Comparison of ENCODE assay signal across 8 cellular contexts in genomic region chr3:31534036-31534435, GRCh38. TPM values are rescaled to one million over a fixed set of nuclear protein-coding genes. Genes with fewer than 3 reads are reported as not detected.
DNase-seq lines count a peak whose midpoint lies in the region; ATAC-seq and TF ChIP-seq lines count a peak whose summit lies in the region.

No MANE protein-coding gene starts in this region.

- H3K4me1 ChIP-seq in adrenal gland (replicated peaks in 1 of 2), result peaks cover 0 to 33% of the 10 kb centered on the region in 2 donors

- H3K27me3 ChIP-seq in adrenal gland (no peaks in the 10 kb centered on the region), kidney epithelial cell (ENCODE audit: control insufficient read depth, insufficient read depth, low read length) (no peaks in the 10 kb centered on the region)

- H3K4me3 ChIP-seq in NB4 (ENCODE audit: low read depth, low read length), result peak overlapping the region; percentile 91
- H3K4me3 ChIP-seq in adrenal gland, result peak overlapping the region; percentile 69 to 97 (median 89)
- peak overlapping the region; percentile 96 for H3K4me3 ChIP-seq in kidney epithelial cell (ENCODE audit: low read depth, low read length)

- 3 to 7% (median 5%) methylated on average over 5 of the region's 5 CpGs for WGBS in adrenal gland, 4 donors

- TF ChIP-seq POLR2A in NB4 (IDR thresholded peaks at IDR 0.05; ENCODE audit: extremely low read depth, insufficient read length) (no peak), adrenal gland (IDR thresholded peaks at IDR 0.05) (no peak)

- no peak for TF ChIP-seq CTCF in NB4 (IDR thresholded peaks at IDR 0.05; ENCODE audit: low read depth, low read length)
- no peak for TF ChIP-seq CTCF in adrenal gland (IDR thresholded peaks at IDR 0.05)
- TF ChIP-seq CTCF in kidney epithelial cell (IDR thresholded peaks at IDR 0.05; ENCODE audit: insufficient read depth, low read length, poor library complexity, severe bottlenecking), result no peak

- DNase-seq in DMS53 (lab: John Stamatoyannopoulos, UW), result peak; percentile 10
- DNase-seq in DMS53 treated with DMSO at 0.1 percent for 48 hours (lab: John Stamatoyannopoulos, UW; ENCODE audit: unreplicated experiment), result no peak
- DNase-seq in NB4 (ENCODE audit: low read depth), result peak; percentile 69
- DNase-seq in adrenal gland, result no peak
- DNase-seq in kidney epithelial cell (ENCODE audit: low read depth), result no peak
- peak; percentile 55 for DNase-seq in superior temporal gyrus (ENCODE audit: extremely low spot score)
- no peak for DNase-seq in mucosa of gallbladder (ENCODE audit: low spot score)

- no peak for ATAC-seq in GM21529 (IDR thresholded peaks at IDR 0.05; ENCODE audit: unreplicated experiment)

- intact Hi-C loops in adrenal gland (cut with DNase I), result loop anchor here in 1 of 2 donors (10.0 kb wide), 1 partner anchor 769 kb away; no protein-coding TSS in a partner anchor

- H3K27ac ChIP-seq in adrenal gland, result peak overlapping the region in 3 of 5 donors; percentile 25 to 98 (median 90)

- H3K36me3 ChIP-seq in adrenal gland (replicated peaks in 1 of 2) (no peaks in the 10 kb centered on the region), kidney epithelial cell (ENCODE audit: control insufficient read depth, insufficient read depth, low read length) (no peaks in the 10 kb centered on the region)

- H3K9me3 ChIP-seq in adrenal gland (replicated peaks in 1 of 3), result no peaks in the 10 kb centered on the region

RNA-seq across cellular contexts. Expression of gene STT3B, which starts 1.3 kb away (rescaled TPM):
- total RNA-seq in adrenal gland, result 100 to 1,000 TPM in 5 of 8 donors, 10 to 100 TPM in 3; 84.1 to 135 (median 104) TPM
- polyA plus RNA-seq in adrenal gland, result 100 to 1,000 TPM in 1 of 3 donors, 10 to 100 TPM in 2; 38.0 to 141 (median 41.4) TPM
- 106 and 110 TPM in 2 replicates for total RNA-seq in kidney epithelial cell
- total RNA-seq in mucosa of gallbladder, result 123 TPM

Comparison
In these comparisons a context has a peak if more than half of its experiments do, and no peak if none do; other contexts are left out.
1. DNase-seq: peak in DMS53 (single experiment), NB4 (single experiment) and superior temporal gyrus (single experiment); none in DMS53 treated with DMSO at 0.1 percent for 48 hours (single experiment), adrenal gland (0 of 7), kidney epithelial cell (single experiment) and mucosa of gallbladder (single experiment).
2. Peak in every context shown above with its lines, with median percentiles within 50 percentile points of each other: H3K4me3 ChIP-seq.